18 cellular contexts compared by ENCODE assay signal in genomic region chr2:127076290-127076689, GRCh38. TPM values are rescaled to one million over a fixed set of nuclear protein-coding genes. Genes with fewer than 3 reads are reported as not detected.
DNase-seq lines count a peak whose midpoint lies in the region; ATAC-seq and TF ChIP-seq lines count a peak whose summit lies in the region.
"Had no signal": no experiment of that assay in that cellular context is flagged by ENCODE, and none has a peak within 500 bp of the region (broad histone marks: within the 10 kb centered on the region; RNA-seq: fewer than 3 reads in every experiment).

No MANE protein-coding gene starts in this region.

- peak overlapping the region in 2 of 4 donors; percentile 17 to 51 for H3K4me3 ChIP-seq in gastrocnemius medialis
- H3K4me3 ChIP-seq: cardiac muscle cell, Peyer's patch had no signal

- intact Hi-C loops in CD4-positive, alpha-beta T cell (cut with DNase I, micrococcal nuclease) = loop anchor here in 1 of 2 experiments (10.0 kb wide), 1 partner anchor 319 kb away; no protein-coding TSS in a partner anchor
- intact Hi-C loops in activated CD4-positive, alpha-beta memory T cell treated with anti-CD3 and anti-CD28 coated beads for 36 hours (cut with micrococcal nuclease) = no loop called here
- intact Hi-C loops in gastrocnemius medialis (cut with DNase I; ENCODE audit: low total_unique reads) = no loop called here

- H3K4me1 Mint-ChIP-seq in CD4-positive, alpha-beta T cell (ENCODE audit: low read depth) = peaks cover 61% of the 10 kb centered on the region
- peaks cover 39% of the 10 kb centered on the region for H3K4me1 Mint-ChIP-seq in activated CD4-positive, alpha-beta memory T cell treated with anti-CD3 and anti-CD28 coated beads for 36 hours (ENCODE audit: low read depth)
- peaks cover 24% of the 10 kb centered on the region for H3K4me1 Mint-ChIP-seq in endothelial cell (ENCODE audit: unreplicated experiment)

- POLR2A ChIA-PET in CD4-positive, alpha-beta T cell (lab: Charles Lee) = interaction anchor here (1.3 kb wide), 1 partner anchor 9 kb away, joined by 3 read pairs; no protein-coding TSS in a partner anchor
- POLR2A ChIA-PET in activated CD4-positive, alpha-beta memory T cell treated with anti-CD3 and anti-CD28 coated beads for 36 hours (lab: Charles Lee) = no interaction called here

- peaks cover 50% of the 10 kb centered on the region for H3K36me3 Mint-ChIP-seq in CD4-positive, alpha-beta T cell (ENCODE audit: low read depth)
- peaks cover 5% of the 10 kb centered on the region for H3K36me3 Mint-ChIP-seq in activated CD4-positive, alpha-beta memory T cell treated with anti-CD3 and anti-CD28 coated beads for 36 hours
- H3K36me3 Mint-ChIP-seq in endothelial cell (ENCODE audit: low read depth, unreplicated experiment) = peaks cover 6% of the 10 kb centered on the region

- H3K27me3 Mint-ChIP-seq in CD4-positive, alpha-beta T cell = no peaks in the 10 kb centered on the region
- no peaks in the 10 kb centered on the region for H3K27me3 Mint-ChIP-seq in activated CD4-positive, alpha-beta memory T cell treated with anti-CD3 and anti-CD28 coated beads for 36 hours
- peaks cover 17% of the 10 kb centered on the region for H3K27me3 Mint-ChIP-seq in endothelial cell (ENCODE audit: unreplicated experiment)

- in situ Hi-C loops in gastrocnemius medialis (cut with MboI; ENCODE audit: low sequenced_read_pairs in 4 of 4) = loop anchor here in 2 of 4 donors (25.0 kb wide), 2 partner anchors 311 to 336 kb away; partner anchors contain the start of genes MAP3K2 (in 1 of the 2) and PROC (in 1 of the 2)

- H3K27me3 ChIP-seq in CD4-positive, alpha-beta T cell (ENCODE audit: control insufficient read depth, insufficient read depth, low read length) = no peaks in the 10 kb centered on the region
- no peaks in the 10 kb centered on the region for H3K27me3 ChIP-seq in gastrocnemius medialis
- H3K27me3 ChIP-seq: Peyer's patch had no signal

- no peak for TF ChIP-seq POLR2A in gastrocnemius medialis (IDR thresholded peaks at IDR 0.05)

- ATAC-seq in CD4-positive, alpha-beta T cell (ENCODE audit: poor library complexity) = no peak
- ATAC-seq in gastrocnemius medialis (no peak), HG03469 (IDR thresholded peaks at IDR 0.05; ENCODE audit: unreplicated experiment) (no peak)

- H3K9me3 ChIP-seq in CD4-positive, alpha-beta T cell (ENCODE audit: control insufficient read depth, low read length) = no peaks in the 10 kb centered on the region
- H3K9me3 ChIP-seq in gastrocnemius medialis = no peaks in the 10 kb centered on the region
- H3K9me3 ChIP-seq: neutrophil, Peyer's patch had no signal

- peaks cover 87 to 91% of the 10 kb centered on the region in 2 donors for H3K4me1 ChIP-seq in gastrocnemius medialis

- no peak for DNase-seq in CD4-positive, alpha-beta T cell
- no peak for DNase-seq in activated CD4-positive, alpha-beta memory T cell treated with anti-CD3 and anti-CD28 coated beads for 36 hours
- DNase-seq in endothelial cell (ENCODE audit: low spot score) = no peak
- DNase-seq in gastrocnemius medialis = no peak
- DNase-seq in NCI-H1105 (lab: John Stamatoyannopoulos, UW) = no peak
- DNase-seq in iPS-NIHi7 (ENCODE audit: extremely low spot score) = no peak
- no peak for DNase-seq in activated CD4-positive, CD25-positive, alpha-beta regulatory T cell treated with anti-CD3 and anti-CD28 coated beads, Interleukin-2, amount 50 U/mL, for 72 hours
- DNase-seq: activated CD8-positive, alpha-beta memory T cell treated with anti-CD3 and anti-CD28 coated beads, Interleukin-2, amount 50 U/mL, for 4 hours; effector CD4-positive, alpha-beta T cell; islet precursor cell; NCI-H1694 treated with DMSO at 0.1 percent for 48 hours; NCI-H2227 treated with DMSO at 0.1 percent for 48 hours; Peyer's patch; stimulated activated CD4-positive, alpha-beta T cell treated with anti-CD3 and anti-CD28 coated beads, Interleukin-15, amount 100 ng/mL, for 24 hours; stimulated activated naive CD4-positive, alpha-beta T cell treated with Interleukin-2 at 50 U/mL for 16 hours had no signal

- peaks cover 0 to 5% of the 10 kb centered on the region in 2 donors for H3K36me3 ChIP-seq in gastrocnemius medialis
- H3K36me3 ChIP-seq: cardiac muscle cell, neutrophil, Peyer's patch had no signal

- peak overlapping the region; percentile 99 for H3K27ac Mint-ChIP-seq in CD4-positive, alpha-beta T cell
- peak overlapping the region; percentile 14 for H3K27ac Mint-ChIP-seq in activated CD4-positive, alpha-beta memory T cell treated with anti-CD3 and anti-CD28 coated beads for 36 hours
- H3K27ac Mint-ChIP-seq in endothelial cell (ENCODE audit: unreplicated experiment) = peak overlapping the region; percentile 80

- TF ChIP-seq CTCF in CD4-positive, alpha-beta T cell (IDR thresholded peaks at IDR 0.05) = no peak
- TF ChIP-seq CTCF in endothelial cell (IDR thresholded peaks at IDR 0.05; ENCODE audit: unreplicated experiment) (no peak), gastrocnemius medialis (IDR thresholded peaks at IDR 0.05 in 4 of 5, conservative IDR thresholded peaks at IDR 0.05 in 1 of 5) (no peak)

- no peaks in the 10 kb centered on the region for H3K9me3 Mint-ChIP-seq in CD4-positive, alpha-beta T cell
- H3K9me3 Mint-ChIP-seq in activated CD4-positive, alpha-beta memory T cell treated with anti-CD3 and anti-CD28 coated beads for 36 hours = no peaks in the 10 kb centered on the region
- H3K9me3 Mint-ChIP-seq in endothelial cell (ENCODE audit: unreplicated experiment) = no peaks in the 10 kb centered on the region

- CTCF ChIA-PET in CD4-positive, alpha-beta T cell (lab: Charles Lee) = no interaction called here
- CTCF ChIA-PET in activated CD4-positive, alpha-beta memory T cell treated with anti-CD3 and anti-CD28 coated beads for 36 hours (lab: Charles Lee) = interaction anchor here (6.9 kb wide), 1 partner anchor 8 kb away, joined by 61 read pairs; no protein-coding TSS in a partner anchor

- H3K4me3 Mint-ChIP-seq in CD4-positive, alpha-beta T cell = no peak overlapping the region
- no peak overlapping the region for H3K4me3 Mint-ChIP-seq in activated CD4-positive, alpha-beta memory T cell treated with anti-CD3 and anti-CD28 coated beads for 36 hours
- H3K4me3 Mint-ChIP-seq in endothelial cell (ENCODE audit: unreplicated experiment) = no peak overlapping the region

- peak overlapping the region; percentile 64 for H3K27ac ChIP-seq in CD4-positive, alpha-beta T cell (ENCODE audit: low read depth, low read length)
- H3K27ac ChIP-seq in gastrocnemius medialis = peak overlapping the region; percentile 97 to 100 (median 100)
- H3K27ac ChIP-seq: cardiac muscle cell, neutrophil, Peyer's patch had no signal

RNA-seq across cellular contexts. Expression of gene BIN1, which starts 30.7 kb away (rescaled TPM):
- 100 to 1,000 TPM in 1 of 2 experiments, 10 to 100 TPM in 1; 98.8 to 104 TPM for total RNA-seq in CD4-positive, alpha-beta T cell
- total RNA-seq in activated CD4-positive, alpha-beta memory T cell treated with anti-CD3 and anti-CD28 coated beads for 36 hours = 10 to 100 TPM; 55.4 to 58.2 TPM
- total RNA-seq in endothelial cell (ENCODE audit: unreplicated experiment) (182 TPM), gastrocnemius medialis (1,000 to 10,000 TPM; 1,150 to 2,167 (median 1,736) TPM)

Comparison
In these comparisons a context has a peak if more than half of its experiments do, and no peak if none do; other contexts are left out.
1. H3K27ac Mint-ChIP-seq: peak in every context shown above with its lines; median percentile 99 in CD4-positive, alpha-beta T cell; 80 in endothelial cell; 14 in activated CD4-positive, alpha-beta memory T cell treated with anti-CD3 and anti-CD28 coated beads for 36 hours.